27 cellular contexts compared by ENCODE assay signal in genomic region chr6:159910342-159910741, GRCh38.
"Had no signal": no experiment of that assay in that cellular context is flagged by ENCODE, and none has a peak within 500 bp of the region (broad histone marks: within the 10 kb centered on the region; RNA-seq: fewer than 3 reads in every experiment).

No MANE protein-coding gene starts in this region.

- H3K4me3 Mint-ChIP-seq: immature natural killer cell; naive thymus-derived CD4-positive, alpha-beta T cell; natural killer cell treated with Interleukin-12 subunit alpha and Interleukin-12 subunit beta and Interleukin-15 and Interleukin-18, amount 100 ng/mL, for 72 hours; stimulated activated memory B cell treated with anti-CD40 and anti-IgM and Interleukin-4, amounts not matched to agents 10 μg/mL and 1 μg/mL and 100 μg/mL, for 72 hours; stimulated activated naive CD8-positive, alpha-beta T cell treated with anti-CD3 and anti-CD28 coated beads, Interleukin-15, amount 100 ng/mL, for 72 hours; type B pancreatic cell had no signal

- H3K36me3 Mint-ChIP-seq: natural killer cell treated with Interleukin-12 subunit alpha and Interleukin-12 subunit beta and Interleukin-15 and Interleukin-18, amount 100 ng/mL, for 72 hours; stimulated activated memory B cell treated with anti-CD40 and anti-IgM and Interleukin-4, amounts not matched to agents 10 μg/mL and 1 μg/mL and 100 μg/mL, for 72 hours; type B pancreatic cell had no signal

- H3K4me3 ChIP-seq: left ventricle myocardium inferior, lung, mucosa of descending colon, ovary, right atrium auricular region, right lobe of liver, smooth muscle cell, tibial nerve, uterus had no signal

- FAIRE-seq: islet of Langerhans, kidney had no signal

- DNase-seq: hypothalamus; immature natural killer cell; kidney; left colon; left ventricle myocardium inferior; midbrain; mucosa of descending colon; naive thymus-derived CD4-positive, alpha-beta T cell; ovary; right lobe of liver; stimulated activated CD4-positive, alpha-beta T cell treated with anti-CD3 and anti-CD28 coated beads, Interleukin-1b, Interleukin-23, amount 100 ng/mL, for 48 hours; stimulated activated CD4-positive, alpha-beta T cell treated with anti-CD3 and anti-CD28 coated beads, Interleukin-2, amount 100 ng/mL, for 48 hours; stimulated activated CD4-positive, alpha-beta T cell treated with anti-CD3 and anti-CD28 coated beads, Interleukin-4, amount 100 ng/mL, for 4 hours; stimulated activated CD8-positive, alpha-beta memory T cell treated with anti-CD3 and anti-CD28 coated beads, Interleukin-4, amount 100 ng/mL, for 48 hours; stimulated activated naive CD4-positive, alpha-beta T cell treated with Interleukin-2 at 50 U/mL for 16 hours; stimulated activated naive CD8-positive, alpha-beta T cell treated with anti-CD3 and anti-CD28 coated beads, Interleukin-15, amount 100 ng/mL, for 72 hours; substantia nigra; uterus had no signal

- ATAC-seq: left colon; mucosa of descending colon; naive thymus-derived CD4-positive, alpha-beta T cell; natural killer cell treated with Interleukin-12 subunit alpha and Interleukin-12 subunit beta and Interleukin-15 and Interleukin-18, amount 100 ng/mL, for 72 hours; right lobe of liver; stimulated activated memory B cell treated with anti-CD40 and anti-IgM and Interleukin-4, amounts not matched to agents 10 μg/mL and 1 μg/mL and 100 μg/mL, for 72 hours; stimulated activated naive CD8-positive, alpha-beta T cell treated with anti-CD3 and anti-CD28 coated beads, Interleukin-15, amount 100 ng/mL, for 72 hours had no signal

- H3K27ac Mint-ChIP-seq: immature natural killer cell; natural killer cell treated with Interleukin-12 subunit alpha and Interleukin-12 subunit beta and Interleukin-15 and Interleukin-18, amount 100 ng/mL, for 72 hours; progenitor cell of endocrine pancreas; stimulated activated memory B cell treated with anti-CD40 and anti-IgM and Interleukin-4, amounts not matched to agents 10 μg/mL and 1 μg/mL and 100 μg/mL, for 72 hours; stimulated activated naive CD8-positive, alpha-beta T cell treated with anti-CD3 and anti-CD28 coated beads, Interleukin-15, amount 100 ng/mL, for 72 hours; type B pancreatic cell had no signal

- H3K27ac ChIP-seq: left ventricle myocardium inferior, ovary, right atrium auricular region, right lobe of liver, tibial nerve, uterus had no signal
